In genomic region chr19:14686411-14686810, GRCh38 we compare ENCODE assay signal across 8 cellular contexts. TPM values are rescaled to one million over a fixed set of nuclear protein-coding genes. Genes with fewer than 3 reads are reported as not detected.
DNase-seq lines count a peak whose midpoint lies in the region; ATAC-seq and TF ChIP-seq lines count a peak whose summit lies in the region.

No MANE protein-coding gene starts in this region.

- WGBS in adrenal gland, 4 donors = 26 to 33% (median 29%) methylated on average over 3 of the region's 3 CpGs

- peak in 4 of 6 experiments; percentile 35 to 49 (median 40) for TF ChIP-seq CTCF in adrenal gland (IDR thresholded peaks at IDR 0.05)

- H3K27me3 ChIP-seq in adrenal gland = no peaks in the 10 kb centered on the region

- DNase-seq in activated effector memory CD4-positive, alpha-beta T cell treated with anti-CD3 and anti-CD28 coated beads, Interleukin-2, amount 50 U/mL, for 16 hours = peak; percentile 67
- no peak for DNase-seq in activated effector memory CD4-positive, alpha-beta T cell treated with Interleukin-2 at 50 U/mL for 16 hours
- peak; percentile 62 for DNase-seq in NCI-H69 (lab: John Stamatoyannopoulos, UW)
- no peak for DNase-seq in adrenal gland
- DNase-seq in renal cortical epithelial cell (ENCODE audit: low read depth) = peak; percentile 33
- DNase-seq in amygdala (lab: John Stamatoyannopoulos, UW) = no peak

- H3K36me3 ChIP-seq in adrenal gland (replicated peaks in 1 of 2) = no peaks in the 10 kb centered on the region

- no peak overlapping the region for H3K27ac ChIP-seq in adrenal gland

- no peaks in the 10 kb centered on the region for H3K9me3 ChIP-seq in adrenal gland (replicated peaks in 1 of 3)

- H3K4me3 ChIP-seq in adrenal gland = no peak overlapping the region

- TF ChIP-seq POLR2A in adrenal gland (IDR thresholded peaks at IDR 0.05) = no peak

- peaks cover 0 to 17% of the 10 kb centered on the region in 2 donors for H3K4me1 ChIP-seq in adrenal gland (replicated peaks in 1 of 2)

- intact Hi-C loops in adrenal gland (cut with DNase I) = loop anchor here (5.0 to 10.0 kb wide), 2 partner anchors 114 to 122 kb away; partner anchors contain the start of gene NDUFB7 (in 1 of the 2)

- ATAC-seq in GM18858 (IDR thresholded peaks at IDR 0.05; ENCODE audit: unreplicated experiment) (no peak), GM21825 (IDR thresholded peaks at IDR 0.05; ENCODE audit: unreplicated experiment) (no peak)

RNA-seq across cellular contexts. Expression of gene ZNF333, which starts 3.4 kb away (rescaled TPM):
- total RNA-seq in adrenal gland = 10 to 100 TPM; 13.4 to 26.1 (median 19.9) TPM
- polyA plus RNA-seq in adrenal gland = 10 to 100 TPM in 2 of 3 donors, 1 to 10 TPM in 1; 8.3 to 17.8 (median 12.1) TPM
- 2.6 and 12.4 TPM in 2 replicates for total RNA-seq in renal cortical epithelial cell

RNA-seq across cellular contexts. Expression of gene ADGRE3, which starts 11.8 kb away (rescaled TPM):
- total RNA-seq in adrenal gland = under 1 TPM in 1 of 8 donors, not detected in 7; 0.39 TPM
- not detected for polyA plus RNA-seq in adrenal gland
- total RNA-seq in renal cortical epithelial cell = not detected in 2 replicates

Comparison
In these comparisons a context has a peak if more than half of its experiments do, and no peak if none do; other contexts are left out.
1. DNase-seq: peak in activated effector memory CD4-positive, alpha-beta T cell treated with anti-CD3 and anti-CD28 coated beads, Interleukin-2, amount 50 U/mL, for 16 hours (single experiment), NCI-H69 (single experiment) and renal cortical epithelial cell (single experiment); none in activated effector memory CD4-positive, alpha-beta T cell treated with Interleukin-2 at 50 U/mL for 16 hours (single experiment), adrenal gland (0 of 7) and amygdala (0 of 56).